Comparison of ENCODE assay signal across 8 cellular contexts in genomic region chr19:43934985-43935708, GRCh38. TPM values are rescaled to one million over a fixed set of nuclear protein-coding genes. Genes with fewer than 3 reads are reported as not detected.
DNase-seq lines count a peak whose midpoint lies in the region; ATAC-seq and TF ChIP-seq lines count a peak whose summit lies in the region.

Gene ZNF45, minus strand, starts transcription at chr19:43935282. Its CDS starts 13,097 bp downstream, at chr19:43922185.

- peaks cover 6% of the 10 kb centered on the region for H3K9me3 Mint-ChIP-seq in activated CD4-positive, alpha-beta memory T cell treated with anti-CD3 and anti-CD28 coated beads for 36 hours

- no peaks in the 10 kb centered on the region for H3K27me3 Mint-ChIP-seq in activated CD4-positive, alpha-beta memory T cell treated with anti-CD3 and anti-CD28 coated beads for 36 hours

- peaks cover 9% of the 10 kb centered on the region for H3K4me1 Mint-ChIP-seq in activated CD4-positive, alpha-beta memory T cell treated with anti-CD3 and anti-CD28 coated beads for 36 hours (ENCODE audit: low read depth)

- H3K27me3 ChIP-seq in dorsolateral prefrontal cortex (no peaks in the 10 kb centered on the region), right lobe of liver (no peaks in the 10 kb centered on the region)

- TF ChIP-seq CTCF in C4-2B (conservative IDR thresholded peaks at IDR 0.05) (no peak), dorsolateral prefrontal cortex (IDR thresholded peaks at IDR 0.05 in 54 of 56, conservative IDR thresholded peaks at IDR 0.05 in 2 of 56; ENCODE audit: low read depth in 1 of 56, partially characterized antibody in 56 of 56) (peak in 24 of 56 donors; percentile 8 to 49 (median 26)), right lobe of liver (IDR thresholded peaks at IDR 0.05) (no peak)

- POLR2A ChIA-PET in activated CD4-positive, alpha-beta memory T cell treated with anti-CD3 and anti-CD28 coated beads for 36 hours (lab: Charles Lee): interaction anchor here (0.9 to 1.4 kb wide), 3 partner anchors 15 to 18 kb away, joined by 3 read pairs; partner anchors contain the start of gene ZNF221

- peak; percentile 50 for TF ChIP-seq POLR2A in right lobe of liver (IDR thresholded peaks at IDR 0.05)

- no peaks in the 10 kb centered on the region for H3K9me3 ChIP-seq in right lobe of liver

- H3K4me3 ChIP-seq in dorsolateral prefrontal cortex: peak within 1 kb of the TSS; percentile 45 to 98 (median 80)
- H3K4me3 ChIP-seq in right lobe of liver: peak within 1 kb of the TSS; percentile 50 to 75 (median 73)

- peak within 1 kb of the TSS; percentile 93 for H3K4me3 Mint-ChIP-seq in activated CD4-positive, alpha-beta memory T cell treated with anti-CD3 and anti-CD28 coated beads for 36 hours

- intact Hi-C loops in activated CD4-positive, alpha-beta memory T cell treated with anti-CD3 and anti-CD28 coated beads for 36 hours (cut with micrococcal nuclease): loop anchor here (1.0 to 10.0 kb wide), 6 partner anchors 16 to 565 kb away; partner anchors contain the start of genes ZNF155, ZNF180, ZNF221 and ZNF224
- intact Hi-C loops in dorsolateral prefrontal cortex (cut with DNase I) (loop anchor here (1.0 to 10.0 kb wide), 6 partner anchors 16 to 272 kb away; partner anchors contain the start of genes ZNF283 (in 2 of the 2), ZNF155 (in 1 of the 2) and ZNF221 (in 1 of the 2)), right lobe of liver (cut with DNase I) (no loop called here)

- DNase-seq in NCI-H82 (lab: John Stamatoyannopoulos, UW) (peak; percentile 95), dorsolateral prefrontal cortex (peak; percentile 87 to 94 (median 92)), right lobe of liver (peak; percentile 88 to 94 (median 93))
- DNase-seq in activated CD4-positive, alpha-beta memory T cell treated with anti-CD3 and anti-CD28 coated beads for 36 hours: peak; percentile 92
- DNase-seq in stimulated activated CD4-positive, alpha-beta T cell treated with anti-CD3 and anti-CD28 coated beads, Interleukin-4, amount 100 ng/mL, for 4 hours: peak; percentile 82 to 90

- H3K4me1 ChIP-seq in right lobe of liver: peaks cover 0 to 18% (median 6%) of the 10 kb centered on the region in 4 donors

- peak within 1 kb of the TSS; percentile 81 for H3K27ac Mint-ChIP-seq in activated CD4-positive, alpha-beta memory T cell treated with anti-CD3 and anti-CD28 coated beads for 36 hours

- H3K36me3 ChIP-seq in right lobe of liver: peaks cover 0 to 27% (median 12%) of the 10 kb centered on the region in 4 donors

- under 1% methylated on average over 28 of the region's 42 CpGs for WGBS in right lobe of liver (ENCODE audit: insufficient coverage, low coverage, low lambda C conversion rate, missing lambda C conversion rate)

- ATAC-seq in GM19397 (IDR thresholded peaks at IDR 0.05; ENCODE audit: unreplicated experiment) (peak; percentile 96), HG03571 (IDR thresholded peaks at IDR 0.05; ENCODE audit: unreplicated experiment) (peak; percentile 93), right lobe of liver (peak; percentile 99 to 100 (median 100))

- H3K27ac ChIP-seq in C4-2B (peak within 1 kb of the TSS; percentile 53), dorsolateral prefrontal cortex (peak within 1 kb of the TSS; percentile 51 to 95 (median 88)), right lobe of liver (peak within 1 kb of the TSS; percentile 40 to 61 (median 46))

- H3K36me3 Mint-ChIP-seq in activated CD4-positive, alpha-beta memory T cell treated with anti-CD3 and anti-CD28 coated beads for 36 hours: peaks cover 33% of the 10 kb centered on the region

- CTCF ChIA-PET in activated CD4-positive, alpha-beta memory T cell treated with anti-CD3 and anti-CD28 coated beads for 36 hours (lab: Charles Lee): interaction anchor here (0.6 to 1.6 kb wide), 6 partner anchors 16 to 1465 kb away, joined by 3 to 5 read pairs (median 3); partner anchors contain the start of gene ZNF221

RNA-seq across cellular contexts. Expression of gene ZNF45, which starts in this region (rescaled TPM):
- 1 to 10 TPM; 7.7 to 9.6 TPM for total RNA-seq in activated CD4-positive, alpha-beta memory T cell treated with anti-CD3 and anti-CD28 coated beads for 36 hours
- 10 to 100 TPM in 77 of 120 experiments, 1 to 10 TPM in 43; 5.4 to 16.4 (median 10.9) TPM for total RNA-seq in dorsolateral prefrontal cortex
- 1 to 10 TPM; 2.9 to 5.4 (median 4.7) TPM for total RNA-seq in right lobe of liver

Comparison
In these comparisons a context has a peak if more than half of its experiments do, and no peak if none do; other contexts are left out.
1. Peak in every context shown above with its lines: DNase-seq, ATAC-seq, H3K4me3 ChIP-seq and H3K27ac ChIP-seq.
2. intact Hi-C loops: an anchor here in activated CD4-positive, alpha-beta memory T cell treated with anti-CD3 and anti-CD28 coated beads for 36 hours (1.0 to 10.0 kb wide) and dorsolateral prefrontal cortex (1.0 to 10.0 kb wide); none called in right lobe of liver.